ENCODE assay signal across 2 cellular contexts in genomic region chr1:173561263-173561662, GRCh38.
TF ChIP-seq lines count a peak whose summit lies in the region.

No MANE protein-coding gene starts in this region.

TF ChIP-seq in HepG2, 621 proteins besides CTCF, POLR2A, EP300 and RAD21:
- TF ChIP-seq MXD4 (CRISPR knock-in tag; IDR thresholded peaks at IDR 0.05) (no peak), ZBTB8A (CRISPR knock-in tag; IDR thresholded peaks at IDR 0.05; ENCODE audit: borderline replicate concordance, low read depth) (no peak), MAFK (conservative IDR thresholded peaks at IDR 0.05 in 1 of 2, IDR thresholded peaks at IDR 0.05 in 1 of 2; ENCODE audit: low read length in 2 of 2) (peak; percentile 93 to 95), PCBP2 (optimal IDR thresholded peaks at IDR 0.05; ENCODE audit: low read depth, low read length, poor library complexity, severe bottlenecking) (no peak), ZNF891 (CRISPR knock-in tag; IDR thresholded peaks at IDR 0.05) (no peak), ZNF605 (CRISPR knock-in tag; IDR thresholded peaks at IDR 0.05) (no peak), ZNF839 (CRISPR knock-in tag; IDR thresholded peaks at IDR 0.05; ENCODE audit: borderline replicate concordance) (no peak), MAFF (IDR thresholded peaks at IDR 0.05; ENCODE audit: low read depth, low read length) (peak; percentile 92), BCL3 (CRISPR knock-in tag; IDR thresholded peaks at IDR 0.05) (no peak), ATF6 (CRISPR knock-in tag; conservative IDR thresholded peaks at IDR 0.05) (no peak), ZNF468 (CRISPR knock-in tag; IDR thresholded peaks at IDR 0.05) (no peak), SIN3B (IDR thresholded peaks at IDR 0.05; ENCODE audit: low read length) (no peak), ZNF362 (CRISPR knock-in tag; IDR thresholded peaks at IDR 0.05; ENCODE audit: borderline replicate concordance) (no peak)
TF ChIP-seq in HepG2: peak in this region for 2.

TF ChIP-seq in K562, 482 proteins besides CTCF, POLR2A, EP300 and RAD21:
- no peak for TF ChIP-seq ZC3H11A (IDR thresholded peaks at IDR 0.05; ENCODE audit: low read depth, low read length)
- no peak for TF ChIP-seq ZKSCAN1 (IDR thresholded peaks at IDR 0.05; ENCODE audit: low read depth, low read length)
- no peak for TF ChIP-seq GTF2F1 (IDR thresholded peaks at IDR 0.05; ENCODE audit: low read depth, low read length)
- peak; percentile 87 for TF ChIP-seq MAFG (tag; conservative IDR thresholded peaks at IDR 0.05)
- TF ChIP-seq, protein P1, sequence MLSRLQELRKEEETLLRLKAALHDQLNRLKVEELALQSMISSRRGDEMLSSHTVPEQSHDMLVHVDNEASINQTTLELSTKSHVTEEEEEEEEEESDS (CRISPR knock-in tag; IDR thresholded peaks at IDR 0.05) = no peak
- TF ChIP-seq KHSRP (IDR thresholded peaks at IDR 0.05) = no peak
- TF ChIP-seq NR3C1 (CRISPR knock-in tag; IDR thresholded peaks at IDR 0.05) = no peak
- TF ChIP-seq MAFF (IDR thresholded peaks at IDR 0.05; ENCODE audit: low read length) = peak; percentile 93
- peak; percentile 95 for TF ChIP-seq ZNF316 (IDR thresholded peaks at IDR 0.05)
- TF ChIP-seq ZNF518B (CRISPR knock-in tag; IDR thresholded peaks at IDR 0.05) = no peak
- TF ChIP-seq JUNB (CRISPR knock-in tag; conservative IDR thresholded peaks at IDR 0.05) = no peak
- TF ChIP-seq CXXC5 (CRISPR knock-in tag; IDR thresholded peaks at IDR 0.05) = no peak
- TF ChIP-seq MAFK (IDR thresholded peaks at IDR 0.05; ENCODE audit: low read length) = peak; percentile 94
- TF ChIP-seq C11orf30 (IDR thresholded peaks at IDR 0.05; ENCODE audit: low read depth) = peak; percentile 92
- TF ChIP-seq MLX (CRISPR knock-in tag; conservative IDR thresholded peaks at IDR 0.05) = no peak
- TF ChIP-seq BACH1 (tag; IDR thresholded peaks at IDR 0.05) = no peak
- TF ChIP-seq ZNF282 (CRISPR knock-in tag; IDR thresholded peaks at IDR 0.05) = no peak
